2 cellular contexts compared by ENCODE assay signal in the genomic region with DNA sequence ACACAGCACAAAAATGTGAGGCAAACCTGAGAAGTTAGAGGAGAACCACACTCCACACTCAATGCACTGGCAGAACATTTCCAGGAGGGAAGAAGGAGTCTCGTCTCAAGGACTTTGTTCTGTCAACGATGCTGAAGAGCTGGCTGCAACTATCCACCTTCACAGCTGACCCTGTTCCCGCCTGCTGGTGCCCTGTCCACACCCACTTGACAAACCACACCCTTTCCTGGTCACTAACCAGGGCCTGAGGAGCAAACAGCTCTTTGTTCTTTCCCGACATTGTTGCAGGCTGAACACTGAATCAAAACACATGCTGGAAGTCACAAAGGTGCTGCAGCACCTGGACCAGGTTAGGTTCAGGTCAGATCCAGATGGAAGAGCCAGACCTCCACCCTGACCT.
TF ChIP-seq lines count a peak whose summit lies in the region.

No MANE protein-coding gene starts in this region.

TF ChIP-seq in GM23338, 12 proteins besides CTCF, POLR2A, EP300 and RAD21 (continued from another document):
- TF ChIP-seq, protein P1, sequence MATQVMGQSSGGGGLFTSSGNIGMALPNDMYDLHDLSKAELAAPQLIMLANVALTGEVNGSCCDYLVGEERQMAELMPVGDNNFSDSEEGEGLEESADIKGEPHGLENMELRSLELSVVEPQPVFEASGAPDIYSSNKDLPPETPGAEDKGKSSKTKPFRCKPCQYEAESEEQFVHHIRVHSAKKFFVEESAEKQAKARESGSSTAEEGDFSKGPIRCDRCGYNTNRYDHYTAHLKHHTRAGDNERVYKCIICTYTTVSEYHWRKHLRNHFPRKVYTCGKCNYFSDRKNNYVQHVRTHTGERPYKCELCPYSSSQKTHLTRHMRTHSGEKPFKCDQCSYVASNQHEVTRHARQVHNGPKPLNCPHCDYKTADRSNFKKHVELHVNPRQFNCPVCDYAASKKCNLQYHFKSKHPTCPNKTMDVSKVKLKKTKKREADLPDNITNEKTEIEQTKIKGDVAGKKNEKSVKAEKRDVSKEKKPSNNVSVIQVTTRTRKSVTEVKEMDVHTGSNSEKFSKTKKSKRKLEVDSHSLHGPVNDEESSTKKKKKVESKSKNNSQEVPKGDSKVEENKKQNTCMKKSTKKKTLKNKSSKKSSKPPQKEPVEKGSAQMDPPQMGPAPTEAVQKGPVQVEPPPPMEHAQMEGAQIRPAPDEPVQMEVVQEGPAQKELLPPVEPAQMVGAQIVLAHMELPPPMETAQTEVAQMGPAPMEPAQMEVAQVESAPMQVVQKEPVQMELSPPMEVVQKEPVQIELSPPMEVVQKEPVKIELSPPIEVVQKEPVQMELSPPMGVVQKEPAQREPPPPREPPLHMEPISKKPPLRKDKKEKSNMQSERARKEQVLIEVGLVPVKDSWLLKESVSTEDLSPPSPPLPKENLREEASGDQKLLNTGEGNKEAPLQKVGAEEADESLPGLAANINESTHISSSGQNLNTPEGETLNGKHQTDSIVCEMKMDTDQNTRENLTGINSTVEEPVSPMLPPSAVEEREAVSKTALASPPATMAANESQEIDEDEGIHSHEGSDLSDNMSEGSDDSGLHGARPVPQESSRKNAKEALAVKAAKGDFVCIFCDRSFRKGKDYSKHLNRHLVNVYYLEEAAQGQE (IDR thresholded peaks at IDR 0.05; ENCODE audit: unreplicated experiment) = no peak
- TF ChIP-seq EZH2 (IDR thresholded peaks at IDR 0.05; ENCODE audit: low read depth, unreplicated experiment) (no peak), POLR2AphosphoS5 (IDR thresholded peaks at IDR 0.05; ENCODE audit: low read depth) (no peak), EZH2phosphoT487 (IDR thresholded peaks at IDR 0.05; ENCODE audit: unreplicated experiment) (no peak), ZNF331 (CRISPR knock-in tag; IDR thresholded peaks at IDR 0.05; ENCODE audit: low read depth) (no peak), STAT1 (IDR thresholded peaks at IDR 0.05; ENCODE audit: unreplicated experiment) (no peak), ZNF462 (CRISPR knock-in tag; IDR thresholded peaks at IDR 0.05) (no peak)
- TF ChIP-seq, protein P2, sequence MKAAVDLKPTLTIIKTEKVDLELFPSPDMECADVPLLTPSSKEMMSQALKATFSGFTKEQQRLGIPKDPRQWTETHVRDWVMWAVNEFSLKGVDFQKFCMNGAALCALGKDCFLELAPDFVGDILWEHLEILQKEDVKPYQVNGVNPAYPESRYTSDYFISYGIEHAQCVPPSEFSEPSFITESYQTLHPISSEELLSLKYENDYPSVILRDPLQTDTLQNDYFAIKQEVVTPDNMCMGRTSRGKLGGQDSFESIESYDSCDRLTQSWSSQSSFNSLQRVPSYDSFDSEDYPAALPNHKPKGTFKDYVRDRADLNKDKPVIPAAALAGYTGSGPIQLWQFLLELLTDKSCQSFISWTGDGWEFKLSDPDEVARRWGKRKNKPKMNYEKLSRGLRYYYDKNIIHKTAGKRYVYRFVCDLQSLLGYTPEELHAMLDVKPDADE (IDR thresholded peaks at IDR 0.05) = no peak

TF ChIP-seq in K562, 482 proteins besides CTCF, POLR2A, EP300 and RAD21 (continued from another document):
- TF ChIP-seq, protein P3, sequence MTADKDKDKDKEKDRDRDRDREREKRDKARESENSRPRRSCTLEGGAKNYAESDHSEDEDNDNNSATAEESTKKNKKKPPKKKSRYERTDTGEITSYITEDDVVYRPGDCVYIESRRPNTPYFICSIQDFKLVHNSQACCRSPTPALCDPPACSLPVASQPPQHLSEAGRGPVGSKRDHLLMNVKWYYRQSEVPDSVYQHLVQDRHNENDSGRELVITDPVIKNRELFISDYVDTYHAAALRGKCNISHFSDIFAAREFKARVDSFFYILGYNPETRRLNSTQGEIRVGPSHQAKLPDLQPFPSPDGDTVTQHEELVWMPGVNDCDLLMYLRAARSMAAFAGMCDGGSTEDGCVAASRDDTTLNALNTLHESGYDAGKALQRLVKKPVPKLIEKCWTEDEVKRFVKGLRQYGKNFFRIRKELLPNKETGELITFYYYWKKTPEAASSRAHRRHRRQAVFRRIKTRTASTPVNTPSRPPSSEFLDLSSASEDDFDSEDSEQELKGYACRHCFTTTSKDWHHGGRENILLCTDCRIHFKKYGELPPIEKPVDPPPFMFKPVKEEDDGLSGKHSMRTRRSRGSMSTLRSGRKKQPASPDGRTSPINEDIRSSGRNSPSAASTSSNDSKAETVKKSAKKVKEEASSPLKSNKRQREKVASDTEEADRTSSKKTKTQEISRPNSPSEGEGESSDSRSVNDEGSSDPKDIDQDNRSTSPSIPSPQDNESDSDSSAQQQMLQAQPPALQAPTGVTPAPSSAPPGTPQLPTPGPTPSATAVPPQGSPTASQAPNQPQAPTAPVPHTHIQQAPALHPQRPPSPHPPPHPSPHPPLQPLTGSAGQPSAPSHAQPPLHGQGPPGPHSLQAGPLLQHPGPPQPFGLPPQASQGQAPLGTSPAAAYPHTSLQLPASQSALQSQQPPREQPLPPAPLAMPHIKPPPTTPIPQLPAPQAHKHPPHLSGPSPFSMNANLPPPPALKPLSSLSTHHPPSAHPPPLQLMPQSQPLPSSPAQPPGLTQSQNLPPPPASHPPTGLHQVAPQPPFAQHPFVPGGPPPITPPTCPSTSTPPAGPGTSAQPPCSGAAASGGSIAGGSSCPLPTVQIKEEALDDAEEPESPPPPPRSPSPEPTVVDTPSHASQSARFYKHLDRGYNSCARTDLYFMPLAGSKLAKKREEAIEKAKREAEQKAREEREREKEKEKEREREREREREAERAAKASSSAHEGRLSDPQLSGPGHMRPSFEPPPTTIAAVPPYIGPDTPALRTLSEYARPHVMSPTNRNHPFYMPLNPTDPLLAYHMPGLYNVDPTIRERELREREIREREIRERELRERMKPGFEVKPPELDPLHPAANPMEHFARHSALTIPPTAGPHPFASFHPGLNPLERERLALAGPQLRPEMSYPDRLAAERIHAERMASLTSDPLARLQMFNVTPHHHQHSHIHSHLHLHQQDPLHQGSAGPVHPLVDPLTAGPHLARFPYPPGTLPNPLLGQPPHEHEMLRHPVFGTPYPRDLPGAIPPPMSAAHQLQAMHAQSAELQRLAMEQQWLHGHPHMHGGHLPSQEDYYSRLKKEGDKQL (CRISPR knock-in tag; IDR thresholded peaks at IDR 0.05; ENCODE audit: borderline replicate concordance) = no peak
- TF ChIP-seq, protein P4, sequence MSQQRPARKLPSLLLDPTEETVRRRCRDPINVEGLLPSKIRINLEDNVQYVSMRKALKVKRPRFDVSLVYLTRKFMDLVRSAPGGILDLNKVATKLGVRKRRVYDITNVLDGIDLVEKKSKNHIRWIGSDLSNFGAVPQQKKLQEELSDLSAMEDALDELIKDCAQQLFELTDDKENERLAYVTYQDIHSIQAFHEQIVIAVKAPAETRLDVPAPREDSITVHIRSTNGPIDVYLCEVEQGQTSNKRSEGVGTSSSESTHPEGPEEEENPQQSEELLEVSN (IDR thresholded peaks at IDR 0.05; ENCODE audit: borderline replicate concordance in 1 of 2, extremely low read depth in 1 of 2, insufficient read depth in 1 of 2, insufficient read length in 1 of 2, low read depth in 1 of 2, low read length in 1 of 2, poor library complexity in 1 of 2, severe bottlenecking in 1 of 2) = peak in 1 of 2 experiments; percentile 35
